ENCODE assay signal across 10 cellular contexts in genomic region chr1:237814319-237814924, GRCh38.
DNase-seq lines count a peak whose midpoint lies in the region; TF ChIP-seq lines count a peak whose summit lies in the region.
"Had no signal": no experiment of that assay in that cellular context is flagged by ENCODE, and none has a peak within 500 bp of the region (broad histone marks: within the 10 kb centered on the region; RNA-seq: fewer than 3 reads in every experiment).

No MANE protein-coding gene starts in this region.

- TF ChIP-seq CTCF in GM13977 (IDR thresholded peaks at IDR 0.05; ENCODE audit: extremely low read depth, insufficient read depth, missing control alignments) (peak; percentile 57), fibroblast of pulmonary artery (IDR thresholded peaks at IDR 0.05; ENCODE audit: low read length, missing control alignments) (peak; percentile 46), lower leg skin (IDR thresholded peaks at IDR 0.05) (no peak)

- 0 out of 2 replicates have a peak, but pooled peaks cover 2% of the 10 kb centered on the region for H3K9me3 ChIP-seq in MG63
- H3K9me3 ChIP-seq: upper lobe of left lung had no signal

- no peak for TF ChIP-seq POLR2A in lower leg skin (IDR thresholded peaks at IDR 0.05)

- no peaks in the 10 kb centered on the region for H3K36me3 ChIP-seq in MG63
- H3K36me3 ChIP-seq: upper lobe of left lung had no signal

- peak; percentile 27 for DNase-seq in A172 (ENCODE audit: low spot score)
- peak; percentile 12 for DNase-seq in GM13977 (ENCODE audit: low spot score)
- peak; percentile 62 for DNase-seq in OCI-M1 (lab: John Stamatoyannopoulos, UW)
- peak; percentile 19 for DNase-seq in fibroblast of pulmonary artery (ENCODE audit: low read depth)
- DNase-seq in lower leg skin (ENCODE audit: low spot score in 2 of 2): no peak
- DNase-seq in MG63: no peak
- DNase-seq in amniotic stem cell (lab: John Stamatoyannopoulos, UW): no peak
- no peak for DNase-seq in kidney glomerular epithelial cell (lab: John Stamatoyannopoulos, UW)
- DNase-seq: right cardiac atrium, upper lobe of left lung had no signal

- WGBS in lower leg skin, 2 donors: 42 to 48% methylated on average over 5 of the region's 5 CpGs

- intact Hi-C loops in lower leg skin (cut with DNase I; ENCODE audit: low total_unique reads): no loop called here

- H3K27me3 ChIP-seq in MG63: no peaks in the 10 kb centered on the region
- H3K27me3 ChIP-seq: upper lobe of left lung had no signal

- in situ Hi-C loops in GM13977 (cut with MboI; ENCODE audit: low pct_unique_long_range_greater_than_20kb, low sequenced_read_pairs, unreplicated experiment): no loop called here

- H3K4me3 ChIP-seq in fibroblast of pulmonary artery (replicated peaks; ENCODE audit: low read depth, low read length): no peak overlapping the region
- H3K4me3 ChIP-seq in lower leg skin (ENCODE audit: low read depth, poor library complexity, severe bottlenecking): no peak overlapping the region
- H3K4me3 ChIP-seq in MG63: no peak overlapping the region
- H3K4me3 ChIP-seq: upper lobe of left lung had no signal

Comparison
In these comparisons a context has a peak if more than half of its experiments do, and no peak if none do; other contexts are left out.
1. DNase-seq: peak in A172 (single experiment), GM13977 (single experiment), OCI-M1 (single experiment) and fibroblast of pulmonary artery (single experiment); none in lower leg skin (0 of 2), MG63 (single experiment), amniotic stem cell (single experiment) and kidney glomerular epithelial cell (single experiment).
2. CTCF ChIP-seq: peak in GM13977 (single experiment) and fibroblast of pulmonary artery (single experiment); none in lower leg skin (0 of 3).